Comparison of ENCODE assay signal across 15 cellular contexts in genomic region chr12:124443929-124444712, GRCh38.
DNase-seq lines count a peak whose midpoint lies in the region; ATAC-seq and TF ChIP-seq lines count a peak whose summit lies in the region.
"Had no signal": no experiment of that assay in that cellular context is flagged by ENCODE, and none has a peak within 500 bp of the region (broad histone marks: within the 10 kb centered on the region; RNA-seq: fewer than 3 reads in every experiment).

No MANE protein-coding gene starts in this region.

- H3K36me3 ChIP-seq in right atrium auricular region (peaks cover 43% of the 10 kb centered on the region), transverse colon (no peaks in the 10 kb centered on the region), stomach (peaks cover 24 to 81% (median 67%) of the 10 kb centered on the region in 4 donors), upper lobe of left lung (peaks cover 4 to 68% (median 35%) of the 10 kb centered on the region in 4 donors)

- CTCF ChIA-PET in RWPE1 (lab: Yijun Ruan, JAX): no interaction called here

- H3K4me1 ChIP-seq in right atrium auricular region (peaks cover 0 to 33% of the 10 kb centered on the region in 2 donors), transverse colon (peaks cover 3 to 31% (median 7%) of the 10 kb centered on the region in 4 donors), stomach (peaks cover 6 to 45% (median 22%) of the 10 kb centered on the region in 4 donors), upper lobe of left lung (peaks cover 21 to 30% (median 23%) of the 10 kb centered on the region in 4 donors)

- H3K27me3 ChIP-seq in right atrium auricular region (no peaks in the 10 kb centered on the region), transverse colon (no peaks in the 10 kb centered on the region), stomach (no peaks in the 10 kb centered on the region), upper lobe of left lung (no peaks in the 10 kb centered on the region)
- H3K27me3 ChIP-seq: foreskin keratinocyte had no signal

- no peak for TF ChIP-seq EP300 in transverse colon (IDR thresholded peaks at IDR 0.05; ENCODE audit: low read depth)
- TF ChIP-seq EP300 in stomach (IDR thresholded peaks at IDR 0.05): no peak
- no peak for TF ChIP-seq EP300 in upper lobe of left lung (IDR thresholded peaks at IDR 0.05)

- POLR2A ChIA-PET in RWPE1 (lab: Yijun Ruan, JAX; ENCODE audit: low non-redundant PET): no interaction called here

- 75% methylated on average over 3 to 9 of the region's 9 CpGs for WGBS in transverse colon (ENCODE audit: low coverage in 1 of 2), 2 donors
- 72 to 83% (median 78%) methylated on average over 9 of the region's 9 CpGs for WGBS in stomach, 5 donors
- WGBS in upper lobe of left lung, 2 donors: 77 to 80% methylated on average over 9 of the region's 9 CpGs

- H3K9me3 ChIP-seq in right atrium auricular region (no peaks in the 10 kb centered on the region), transverse colon (no peaks in the 10 kb centered on the region), stomach (no peaks in the 10 kb centered on the region), upper lobe of left lung (no peaks in the 10 kb centered on the region)

- intact Hi-C loops in left ventricle myocardium superior (cut with micrococcal nuclease) (no loop called here), transverse colon (cut with DNase I; ENCODE audit: low total_unique reads) (no loop called here), stomach (cut with DNase I; ENCODE audit: low total_unique reads) (no loop called here)

- TF ChIP-seq CTCF in right atrium auricular region (IDR thresholded peaks at IDR 0.05) (no peak), RWPE1 (conservative IDR thresholded peaks at IDR 0.05; ENCODE audit: low read depth) (no peak), fibroblast of villous mesenchyme (IDR thresholded peaks at IDR 0.05; ENCODE audit: insufficient read depth, low read depth, low read length) (no peak), transverse colon (IDR thresholded peaks at IDR 0.05) (no peak), stomach (IDR thresholded peaks at IDR 0.05) (no peak), upper lobe of left lung (IDR thresholded peaks at IDR 0.05) (no peak)

- H3K4me3 ChIP-seq in right atrium auricular region: no peak overlapping the region
- H3K4me3 ChIP-seq in fibroblast of villous mesenchyme (ENCODE audit: low read depth, low read length): no peak overlapping the region
- H3K4me3 ChIP-seq in transverse colon: no peak overlapping the region
- no peak overlapping the region for H3K4me3 ChIP-seq in stomach
- no peak overlapping the region for H3K4me3 ChIP-seq in upper lobe of left lung
- H3K4me3 ChIP-seq: skin epidermis had no signal

- peak; percentile 7 for DNase-seq in left ventricle myocardium superior
- no peak for DNase-seq in right atrium auricular region (ENCODE audit: low spot score)
- DNase-seq in RWPE1 (ENCODE audit: low spot score): no peak
- peak; percentile 56 for DNase-seq in fibroblast of villous mesenchyme (ENCODE audit: low read depth)
- no peak for DNase-seq in transverse colon
- no peak for DNase-seq in stomach
- DNase-seq in upper lobe of left lung: no peak
- DNase-seq: activated CD4-positive, alpha-beta T cell treated with anti-CD3 and anti-CD28 coated beads for 48 hours; DND-41; effector CD8-positive, alpha-beta T cell; foreskin keratinocyte; mammary epithelial cell; NCI-H2029 treated with DMSO at 0.1 percent for 48 hours had no signal

- peak overlapping the region in 1 of 2 donors; percentile 21 for H3K27ac ChIP-seq in right atrium auricular region
- H3K27ac ChIP-seq in RWPE1: peak overlapping the region; percentile 90
- peak overlapping the region; percentile 16 to 62 (median 38) for H3K27ac ChIP-seq in transverse colon
- H3K27ac ChIP-seq in stomach: peak overlapping the region in 1 of 5 donors; percentile 5
- H3K27ac ChIP-seq in upper lobe of left lung: no peak overlapping the region
- H3K27ac ChIP-seq: foreskin keratinocyte had no signal

- TF ChIP-seq POLR2A in transverse colon (IDR thresholded peaks at IDR 0.05): no peak
- TF ChIP-seq POLR2A in GM18505 (IDR thresholded peaks at IDR 0.05; ENCODE audit: borderline replicate concordance, extremely low read depth, insufficient read depth, insufficient read length): no peak
- TF ChIP-seq POLR2A in stomach (IDR thresholded peaks at IDR 0.05): no peak
- no peak for TF ChIP-seq POLR2A in upper lobe of left lung (IDR thresholded peaks at IDR 0.05)

- ATAC-seq in left ventricle myocardium superior (no peak), GM18505 (IDR thresholded peaks at IDR 0.05; ENCODE audit: unreplicated experiment) (no peak), upper lobe of left lung (ENCODE audit: low FRiP score in 2 of 2) (no peak)
- ATAC-seq: foreskin keratinocyte had no signal

- in situ Hi-C loops in transverse colon (cut with MboI; ENCODE audit: low pct_ligation_motif_present in 1 of 4, low pct_unique_long_range_greater_than_20kb in 1 of 4, low sequenced_read_pairs in 3 of 4): no loop called here

Comparison
In these comparisons a context has a peak if more than half of its experiments do, and no peak if none do; other contexts are left out.
1. DNase-seq: peak in left ventricle myocardium superior (single experiment) and fibroblast of villous mesenchyme (single experiment); none in right atrium auricular region (single experiment), RWPE1 (single experiment), transverse colon (single experiment), stomach (single experiment) and upper lobe of left lung (0 of 2).
2. H3K27ac ChIP-seq: peak in RWPE1 (single experiment) and transverse colon (4 of 4); none in upper lobe of left lung (0 of 4).